In the genomic region with DNA sequence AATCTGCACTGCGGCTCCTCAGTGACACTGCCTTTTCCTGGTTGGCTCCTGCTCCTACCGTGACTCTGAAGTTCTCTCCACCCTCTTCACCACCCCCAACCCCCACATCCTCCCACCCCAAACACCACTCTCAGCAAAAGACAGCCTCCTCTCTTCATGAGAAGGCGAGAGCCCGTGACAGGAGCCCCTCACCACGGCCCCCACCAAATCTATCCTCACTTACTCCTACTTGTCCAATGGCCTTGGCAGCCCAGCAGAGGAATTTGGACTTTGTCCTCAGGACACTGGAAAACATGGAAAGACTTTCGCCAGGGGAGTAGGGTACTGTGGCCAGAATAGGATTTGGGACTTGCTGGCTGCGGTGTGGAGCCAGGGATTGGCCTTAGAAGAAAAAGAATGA, we compare ENCODE assay signal across 3 cellular contexts.
A peak's percentile ranks its signal among the peaks of the same experiment; 100 is the strongest.
TF ChIP-seq lines count a peak whose summit lies in the region.

No MANE protein-coding gene starts in this region.

TF ChIP-seq in WTC11, 78 proteins besides CTCF, POLR2A, EP300 and RAD21 (continued from another document):
- TF ChIP-seq, protein P1, sequence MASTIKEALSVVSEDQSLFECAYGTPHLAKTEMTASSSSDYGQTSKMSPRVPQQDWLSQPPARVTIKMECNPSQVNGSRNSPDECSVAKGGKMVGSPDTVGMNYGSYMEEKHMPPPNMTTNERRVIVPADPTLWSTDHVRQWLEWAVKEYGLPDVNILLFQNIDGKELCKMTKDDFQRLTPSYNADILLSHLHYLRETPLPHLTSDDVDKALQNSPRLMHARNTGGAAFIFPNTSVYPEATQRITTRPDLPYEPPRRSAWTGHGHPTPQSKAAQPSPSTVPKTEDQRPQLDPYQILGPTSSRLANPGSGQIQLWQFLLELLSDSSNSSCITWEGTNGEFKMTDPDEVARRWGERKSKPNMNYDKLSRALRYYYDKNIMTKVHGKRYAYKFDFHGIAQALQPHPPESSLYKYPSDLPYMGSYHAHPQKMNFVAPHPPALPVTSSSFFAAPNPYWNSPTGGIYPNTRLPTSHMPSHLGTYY (CRISPR knock-in tag; IDR thresholded peaks at IDR 0.05), result no peak
- TF ChIP-seq ZNF423 (CRISPR knock-in tag; IDR thresholded peaks at IDR 0.05) (no peak), GTF2I (CRISPR knock-in tag; conservative IDR thresholded peaks at IDR 0.05) (no peak), MXD4 (CRISPR knock-in tag; IDR thresholded peaks at IDR 0.05; ENCODE audit: borderline replicate concordance) (no peak)
- TF ChIP-seq, protein P2, sequence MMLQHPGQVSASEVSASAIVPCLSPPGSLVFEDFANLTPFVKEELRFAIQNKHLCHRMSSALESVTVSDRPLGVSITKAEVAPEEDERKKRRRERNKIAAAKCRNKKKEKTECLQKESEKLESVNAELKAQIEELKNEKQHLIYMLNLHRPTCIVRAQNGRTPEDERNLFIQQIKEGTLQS (CRISPR knock-in tag; conservative IDR thresholded peaks at IDR 0.05), result no peak
- TF ChIP-seq, protein P3, sequence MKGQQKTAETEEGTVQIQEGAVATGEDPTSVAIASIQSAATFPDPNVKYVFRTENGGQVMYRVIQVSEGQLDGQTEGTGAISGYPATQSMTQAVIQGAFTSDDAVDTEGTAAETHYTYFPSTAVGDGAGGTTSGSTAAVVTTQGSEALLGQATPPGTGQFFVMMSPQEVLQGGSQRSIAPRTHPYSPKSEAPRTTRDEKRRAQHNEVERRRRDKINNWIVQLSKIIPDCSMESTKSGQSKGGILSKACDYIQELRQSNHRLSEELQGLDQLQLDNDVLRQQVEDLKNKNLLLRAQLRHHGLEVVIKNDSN (CRISPR knock-in tag; IDR thresholded peaks at IDR 0.05), result no peak

TF ChIP-seq in liver, 16 proteins besides CTCF, POLR2A, EP300 and RAD21 (continued from another document):
- TF ChIP-seq, protein P4, sequence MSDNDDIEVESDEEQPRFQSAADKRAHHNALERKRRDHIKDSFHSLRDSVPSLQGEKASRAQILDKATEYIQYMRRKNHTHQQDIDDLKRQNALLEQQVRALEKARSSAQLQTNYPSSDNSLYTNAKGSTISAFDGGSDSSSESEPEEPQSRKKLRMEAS (IDR thresholded peaks at IDR 0.05), result no peak
- peak; percentile 78 for TF ChIP-seq SP1 (IDR thresholded peaks at IDR 0.05)
- TF ChIP-seq NR2F2 (IDR thresholded peaks at IDR 0.05), result peak; percentile 26
- TF ChIP-seq TAF1 (conservative IDR thresholded peaks at IDR 0.05), result no peak
- TF ChIP-seq, protein P5, sequence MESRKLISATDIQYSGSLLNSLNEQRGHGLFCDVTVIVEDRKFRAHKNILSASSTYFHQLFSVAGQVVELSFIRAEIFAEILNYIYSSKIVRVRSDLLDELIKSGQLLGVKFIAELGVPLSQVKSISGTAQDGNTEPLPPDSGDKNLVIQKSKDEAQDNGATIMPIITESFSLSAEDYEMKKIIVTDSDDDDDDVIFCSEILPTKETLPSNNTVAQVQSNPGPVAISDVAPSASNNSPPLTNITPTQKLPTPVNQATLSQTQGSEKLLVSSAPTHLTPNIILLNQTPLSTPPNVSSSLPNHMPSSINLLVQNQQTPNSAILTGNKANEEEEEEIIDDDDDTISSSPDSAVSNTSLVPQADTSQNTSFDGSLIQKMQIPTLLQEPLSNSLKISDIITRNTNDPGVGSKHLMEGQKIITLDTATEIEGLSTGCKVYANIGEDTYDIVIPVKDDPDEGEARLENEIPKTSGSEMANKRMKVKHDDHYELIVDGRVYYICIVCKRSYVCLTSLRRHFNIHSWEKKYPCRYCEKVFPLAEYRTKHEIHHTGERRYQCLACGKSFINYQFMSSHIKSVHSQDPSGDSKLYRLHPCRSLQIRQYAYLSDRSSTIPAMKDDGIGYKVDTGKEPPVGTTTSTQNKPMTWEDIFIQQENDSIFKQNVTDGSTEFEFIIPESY (IDR thresholded peaks at IDR 0.05), result no peak
- TF ChIP-seq, protein P6, sequence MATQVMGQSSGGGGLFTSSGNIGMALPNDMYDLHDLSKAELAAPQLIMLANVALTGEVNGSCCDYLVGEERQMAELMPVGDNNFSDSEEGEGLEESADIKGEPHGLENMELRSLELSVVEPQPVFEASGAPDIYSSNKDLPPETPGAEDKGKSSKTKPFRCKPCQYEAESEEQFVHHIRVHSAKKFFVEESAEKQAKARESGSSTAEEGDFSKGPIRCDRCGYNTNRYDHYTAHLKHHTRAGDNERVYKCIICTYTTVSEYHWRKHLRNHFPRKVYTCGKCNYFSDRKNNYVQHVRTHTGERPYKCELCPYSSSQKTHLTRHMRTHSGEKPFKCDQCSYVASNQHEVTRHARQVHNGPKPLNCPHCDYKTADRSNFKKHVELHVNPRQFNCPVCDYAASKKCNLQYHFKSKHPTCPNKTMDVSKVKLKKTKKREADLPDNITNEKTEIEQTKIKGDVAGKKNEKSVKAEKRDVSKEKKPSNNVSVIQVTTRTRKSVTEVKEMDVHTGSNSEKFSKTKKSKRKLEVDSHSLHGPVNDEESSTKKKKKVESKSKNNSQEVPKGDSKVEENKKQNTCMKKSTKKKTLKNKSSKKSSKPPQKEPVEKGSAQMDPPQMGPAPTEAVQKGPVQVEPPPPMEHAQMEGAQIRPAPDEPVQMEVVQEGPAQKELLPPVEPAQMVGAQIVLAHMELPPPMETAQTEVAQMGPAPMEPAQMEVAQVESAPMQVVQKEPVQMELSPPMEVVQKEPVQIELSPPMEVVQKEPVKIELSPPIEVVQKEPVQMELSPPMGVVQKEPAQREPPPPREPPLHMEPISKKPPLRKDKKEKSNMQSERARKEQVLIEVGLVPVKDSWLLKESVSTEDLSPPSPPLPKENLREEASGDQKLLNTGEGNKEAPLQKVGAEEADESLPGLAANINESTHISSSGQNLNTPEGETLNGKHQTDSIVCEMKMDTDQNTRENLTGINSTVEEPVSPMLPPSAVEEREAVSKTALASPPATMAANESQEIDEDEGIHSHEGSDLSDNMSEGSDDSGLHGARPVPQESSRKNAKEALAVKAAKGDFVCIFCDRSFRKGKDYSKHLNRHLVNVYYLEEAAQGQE (IDR thresholded peaks at IDR 0.05), result no peak

TF ChIP-seq in GM23338, 12 proteins besides CTCF, POLR2A, EP300 and RAD21 (continued from another document):
- TF ChIP-seq, protein P6 (IDR thresholded peaks at IDR 0.05; ENCODE audit: unreplicated experiment), result no peak
- TF ChIP-seq JUNB (IDR thresholded peaks at IDR 0.05; ENCODE audit: unreplicated experiment), result no peak
